ENCODE assay signal across 14 cellular contexts in genomic region chr22:48751539-48752437, GRCh38.
"Had no signal": no experiment of that assay in that cellular context is flagged by ENCODE, and none has a peak within 500 bp of the region (broad histone marks: within the 10 kb centered on the region; RNA-seq: fewer than 3 reads in every experiment).

No MANE protein-coding gene starts in this region.

- H3K4me3 ChIP-seq: cardiac muscle cell, hepatocyte, suprapubic skin, upper lobe of left lung had no signal

- H3K9me3 ChIP-seq: suprapubic skin, upper lobe of left lung had no signal

- H3K27ac ChIP-seq: cardiac muscle cell, hepatocyte, suprapubic skin, upper lobe of left lung, WERI-Rb-1 had no signal

- H3K4me2 ChIP-seq: hepatocyte had no signal

- H3K36me3 ChIP-seq: cardiac muscle cell, suprapubic skin, upper lobe of left lung, WERI-Rb-1 had no signal

- ATAC-seq: activated CD4-positive, alpha-beta T cell treated with anti-CD3 and anti-CD28 coated beads for 36 hours; activated naive CD8-positive, alpha-beta T cell treated with anti-CD3 and anti-CD28 coated beads, Interleukin-2, amount 50 U/mL, for 24 hours; effector memory CD8-positive, alpha-beta T cell; sciatic nerve; T-cell had no signal

- H3K79me2 ChIP-seq: hepatocyte had no signal

- H3K4me1 ChIP-seq: suprapubic skin, upper lobe of left lung had no signal

- H2AFZ ChIP-seq: hepatocyte had no signal

- DNase-seq: activated CD4-positive, alpha-beta T cell treated with anti-CD3 and anti-CD28 coated beads for 36 hours; activated naive CD4-positive, alpha-beta T cell treated with Interleukin-2 at 50 U/mL for 16 hours; activated naive CD8-positive, alpha-beta T cell treated with anti-CD3 and anti-CD28 coated beads, Interleukin-2, amount 50 U/mL, for 24 hours; activated T-cell treated with anti-CD3 and anti-CD28 coated beads, Interleukin-2, amount 50 U/mL, for 48 hours; effector memory CD8-positive, alpha-beta T cell; kidney glomerular epithelial cell; stimulated activated naive CD4-positive, alpha-beta T cell treated with Interleukin-2 at 50 U/mL for 16 hours; WERI-Rb-1 had no signal

- H3K27me3 ChIP-seq: cardiac muscle cell, hepatocyte, suprapubic skin, upper lobe of left lung had no signal
